In genomic region chr3:70824078-70824477, GRCh38 we compare ENCODE assay signal across 16 cellular contexts.
DNase-seq lines count a peak whose midpoint lies in the region; ATAC-seq, FAIRE-seq and TF ChIP-seq lines count a peak whose summit lies in the region.
"Had no signal": no experiment of that assay in that cellular context is flagged by ENCODE, and none has a peak within 500 bp of the region (broad histone marks: within the 10 kb centered on the region; RNA-seq: fewer than 3 reads in every experiment).

No MANE protein-coding gene starts in this region.

- H4K91ac ChIP-seq in mesenchymal stem cell (ENCODE audit: low read length), result no peak overlapping the region

- H3K4me2 ChIP-seq in A549 (peak overlapping the region; percentile 12; the same call in 2 of the 3 replicates), mesenchymal stem cell (ENCODE audit: low read length, poor library complexity, severe bottlenecking) (no peak overlapping the region)
- H3K4me2 ChIP-seq: hepatocyte had no signal

- peak overlapping the region; percentile 72 for H2AK5ac ChIP-seq in mesenchymal stem cell (ENCODE audit: low read length, severe bottlenecking)

- no peak for ATAC-seq in A549
- ATAC-seq in activated CD4-positive, CD25-positive, alpha-beta regulatory T cell treated with anti-CD3 and anti-CD28 coated beads, Interleukin-2, amount 50 U/mL, for 24 hours, result no peak
- ATAC-seq: natural killer cell; stimulated activated naive CD8-positive, alpha-beta T cell treated with anti-CD3 and anti-CD28 coated beads, Interleukin-15, Interleukin-2, amounts not matched to agents 100 U/mL and 50 U/mL, for 24 hours; upper lobe of right lung had no signal

- H3K4me3 ChIP-seq in A549 (no peak overlapping the region), mesenchymal stem cell (ENCODE audit: insufficient read depth in 1 of 2, low read depth in 1 of 2, low read length in 2 of 2) (no peak overlapping the region)
- H3K4me3 ChIP-seq: hepatocyte, upper lobe of right lung had no signal

- no peaks in the 10 kb centered on the region for H3K79me1 ChIP-seq in mesenchymal stem cell (replicated peaks; ENCODE audit: low read length, poor library complexity, severe bottlenecking)

- no peak overlapping the region for H2BK12ac ChIP-seq in mesenchymal stem cell (ENCODE audit: low read length in 2 of 2)

- no peak overlapping the region for H2BK15ac ChIP-seq in mesenchymal stem cell (ENCODE audit: low read depth, poor library complexity, severe bottlenecking)

- H3K36me3 ChIP-seq in mesenchymal stem cell (ENCODE audit: control insufficient read depth in 1 of 2, insufficient read depth in 2 of 2, low read depth in 1 of 2, low read length in 2 of 2), result no peaks in the 10 kb centered on the region
- H3K36me3 ChIP-seq: upper lobe of right lung had no signal

- no peak overlapping the region for H2BK120ac ChIP-seq in mesenchymal stem cell (ENCODE audit: low read depth, low read length)

- H3K9me3 ChIP-seq in A549, result no peaks in the 10 kb centered on the region
- H3K9me3 ChIP-seq in mesenchymal stem cell (ENCODE audit: control insufficient read depth, low read length), result no peaks in the 10 kb centered on the region
- H3K9me3 ChIP-seq: upper lobe of right lung had no signal

- H3K27me3 ChIP-seq in mesenchymal stem cell (ENCODE audit: control insufficient read depth in 1 of 2, insufficient read depth in 1 of 2, low read length in 2 of 2), result no peaks in the 10 kb centered on the region
- H3K27me3 ChIP-seq: hepatocyte, upper lobe of right lung had no signal

- CTCF ChIA-PET in A549 (lab: Yijun Ruan, JAX), result no interaction called here

- POLR2A ChIA-PET in A549 (lab: Yijun Ruan, JAX), result no interaction called here

- no peak for FAIRE-seq in A549 (lab: Jason Lieb, UNC)

- no peak for TF ChIP-seq POLR2A in A549 (IDR thresholded peaks at IDR 0.05; ENCODE audit: low read length)

- H3K4ac ChIP-seq in mesenchymal stem cell (ENCODE audit: low read depth in 1 of 2, low read length in 2 of 2), result no peak overlapping the region

- peak overlapping the region; percentile 23 for H3K9ac ChIP-seq in mesenchymal stem cell (ENCODE audit: low read length)

- H4K8ac ChIP-seq in mesenchymal stem cell (ENCODE audit: low read length), result no peak overlapping the region

- TF ChIP-seq CTCF in A549 (IDR thresholded peaks at IDR 0.05), result no peak

- WGBS in A549 (ENCODE audit: missing lambda C conversion rate), result 93% methylated on average over 2 of the region's 2 CpGs
- 100% methylated on average over 2 of the region's 2 CpGs for WGBS in mesenchymal stem cell

- no peak for TF ChIP-seq RAD21 in A549 (conservative IDR thresholded peaks at IDR 0.05 in 1 of 2, IDR thresholded peaks at IDR 0.05 in 1 of 2)

- H2AFZ ChIP-seq in mesenchymal stem cell (ENCODE audit: low read depth, low read length), result no peak overlapping the region
- H2AFZ ChIP-seq: hepatocyte had no signal

- no peak overlapping the region for H2BK5ac ChIP-seq in mesenchymal stem cell (ENCODE audit: low read depth, low read length, poor library complexity, severe bottlenecking)

- H3K18ac ChIP-seq in mesenchymal stem cell (ENCODE audit: low read depth in 1 of 2, low read length in 2 of 2), result no peak overlapping the region

- no peak for DNase-seq in A549 (ENCODE audit: low read depth in 1 of 2, low spot score in 1 of 2)
- DNase-seq in NCI-H446 treated with DMSO at 0.1 percent for 48 hours (lab: John Stamatoyannopoulos, UW), result peak; percentile 68
- peak; percentile 79 to 84 for DNase-seq in dermis microvascular lymphatic vessel endothelial cell (ENCODE audit: low read depth in 2 of 2)
- DNase-seq in mesenchymal stem cell, result no peak
- no peak for DNase-seq in superior temporal gyrus (ENCODE audit: extremely low spot score)
- no peak for DNase-seq in NCI-H748 (lab: John Stamatoyannopoulos, UW; ENCODE audit: unreplicated experiment)
- DNase-seq in OCI-M1 (lab: John Stamatoyannopoulos, UW), result no peak
- DNase-seq: activated B cell treated with CpG ODN at 0.5 μM for 24 hours; DMS53; natural killer cell; NCI-H146; SHP77 treated with DMSO at 0.1 percent for 48 hours; stimulated activated naive CD8-positive, alpha-beta T cell treated with anti-CD3 and anti-CD28 coated beads, Interleukin-15, Interleukin-2, amounts not matched to agents 100 U/mL and 50 U/mL, for 24 hours; upper lobe of right lung had no signal

- H3K4me1 ChIP-seq in A549 (peaks cover 13% of the 10 kb centered on the region; the same call in 2 of the 3 replicates), mesenchymal stem cell (ENCODE audit: control insufficient read depth, insufficient read depth, low read depth, low read length) (peaks cover 2% of the 10 kb centered on the region)

- H3K27ac ChIP-seq in A549, result no peak overlapping the region
- no peak overlapping the region for H3K27ac ChIP-seq in mesenchymal stem cell (ENCODE audit: low read length, poor library complexity, severe bottlenecking)
- H3K27ac ChIP-seq: hepatocyte, upper lobe of right lung had no signal

- H3K14ac ChIP-seq in mesenchymal stem cell (ENCODE audit: low read length in 2 of 2), result no peak overlapping the region

- no peak for TF ChIP-seq EP300 in A549 (IDR thresholded peaks at IDR 0.05)

- no peak overlapping the region for H3K23ac ChIP-seq in mesenchymal stem cell (ENCODE audit: low read length in 2 of 2)

TF ChIP-seq in A549, 52 proteins besides CTCF, POLR2A, EP300 and RAD21:
- TF ChIP-seq HOXB13 (CRISPR knock-in tag; IDR thresholded peaks at IDR 0.05; ENCODE audit: low read depth), result no peak
TF ChIP-seq in A549: peak in this region for 0.

Comparison
In these comparisons a context has a peak if more than half of its experiments do, and no peak if none do; other contexts are left out.
1. DNase-seq: peak in NCI-H446 treated with DMSO at 0.1 percent for 48 hours (single experiment) and dermis microvascular lymphatic vessel endothelial cell (2 of 2); none in A549 (0 of 2), mesenchymal stem cell (single experiment), superior temporal gyrus (single experiment), NCI-H748 (single experiment) and OCI-M1 (single experiment).